In the genomic region with DNA sequence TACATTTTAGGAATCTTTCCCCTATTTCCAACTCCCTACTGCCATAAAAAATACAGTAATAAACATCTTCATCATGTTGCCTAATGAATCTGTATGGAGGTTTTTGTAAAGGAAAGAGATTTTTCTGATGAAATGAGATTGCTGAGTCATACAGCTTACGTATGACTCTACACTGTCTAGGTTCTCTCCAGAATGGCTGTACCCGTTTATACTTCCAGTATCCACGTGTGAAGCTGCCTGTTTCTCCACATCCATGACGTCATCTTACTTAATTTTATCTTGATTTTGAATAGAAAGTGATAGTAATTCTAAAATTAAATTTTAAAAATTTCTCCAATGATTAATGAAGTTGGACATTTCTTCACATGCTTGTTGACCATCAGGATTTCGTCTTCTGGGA, we compare ENCODE assay signal across 18 cellular contexts.
DNase-seq lines count a peak whose midpoint lies in the region; ATAC-seq and TF ChIP-seq lines count a peak whose summit lies in the region.
"Had no signal": no experiment of that assay in that cellular context is flagged by ENCODE, and none has a peak within 500 bp of the region (broad histone marks: within the 10 kb centered on the region; RNA-seq: fewer than 3 reads in every experiment).

No MANE protein-coding gene starts in this region.

- H3K36me3 ChIP-seq in PC-3 (ENCODE audit: low read depth, low read length) (no peaks in the 10 kb centered on the region), mesendoderm (ENCODE audit: control insufficient read depth, insufficient read depth, low read length) (no peaks in the 10 kb centered on the region)

- H3F3A ChIP-seq in PC-3 (ENCODE audit: low read length, unreplicated experiment), result no peaks in the 10 kb centered on the region

- peak overlapping the region; percentile 6 for H3K27ac Mint-ChIP-seq in chondrocyte (ENCODE audit: unreplicated experiment)
- H3K27ac Mint-ChIP-seq in T-cell, result no peak overlapping the region
- H3K27ac Mint-ChIP-seq: activated CD4-positive, alpha-beta T cell treated with anti-CD3 and anti-CD28 coated beads, Interleukin-2, amount 10 ng/mL, durations not matched to agents 7 days and 5 days; nephron; T-helper 2 cell treated with Interferon-gamma antibody and Interleukin-4, amounts not matched to agents 5 μg/mL and 100 μg/mL, for 36 hours had no signal

- H3K9ac ChIP-seq in PC-3 (ENCODE audit: low read length), result no peak overlapping the region
- no peak overlapping the region for H3K9ac ChIP-seq in mesendoderm (ENCODE audit: low read length)
- H3K9ac ChIP-seq: BLaER1 treated with 17β-estradiol and CSF1 and Interleukin-3, amounts not matched to agents 10 nM and 100 nM had no signal

- no peaks in the 10 kb centered on the region for H3K79me1 ChIP-seq in mesendoderm (ENCODE audit: low read length)

- no peaks in the 10 kb centered on the region for H3K9me2 ChIP-seq in PC-3 (replicated peaks; ENCODE audit: low read length)

- no peak overlapping the region for H2AFZ ChIP-seq in PC-3 (ENCODE audit: low read length)

- H3K27me3 ChIP-seq in PC-3 (ENCODE audit: low read length), result no peaks in the 10 kb centered on the region
- no peaks in the 10 kb centered on the region for H3K27me3 ChIP-seq in mesendoderm (ENCODE audit: insufficient read depth, low read length, poor library complexity)
- H3K27me3 ChIP-seq: BLaER1 treated with 17β-estradiol and CSF1 and Interleukin-3, amounts not matched to agents 10 nM and 100 nM; cardiac muscle cell had no signal

- H3K27me3 Mint-ChIP-seq in chondrocyte (ENCODE audit: low read depth) (no peaks in the 10 kb centered on the region), T-cell (peaks cover 24 to 34% of the 10 kb centered on the region in 2 donors)

- no CpG with 5 or more reads among the region's 5 CpGs for WGBS in mesendoderm (ENCODE audit: extremely low coverage, insufficient coverage, low lambda C conversion rate)

- no peak overlapping the region for H3K4ac ChIP-seq in mesendoderm (ENCODE audit: low read depth, low read length)

- no TSS peak for BruUV-seq in PC-3 (replicated peaks; lab: Mats Ljungman, UMichigan)

- POLR2A ChIA-PET in PC-3 (lab: Charles Lee; ENCODE audit: unreplicated experiment), result no interaction called here
- POLR2A ChIA-PET in T-cell (lab: Charles Lee), result interaction anchor here in 1 of 2 donors (0.6 kb wide), 1 partner anchor 113 kb away, joined by 4 read pairs; no protein-coding TSS in a partner anchor

- peak; percentile 66 for DNase-seq in ELR (ENCODE audit: low read depth)
- DNase-seq in PC-3, result peak; percentile 31
- no peak for DNase-seq in chondrocyte (ENCODE audit: low spot score)
- peak; percentile 1 for DNase-seq in mesendoderm
- no peak for DNase-seq in T-cell
- DNase-seq in Right ventricle myocardium superior, result no peak
- DNase-seq in SW 1271 (lab: John Stamatoyannopoulos, UW), result no peak
- DNase-seq: activated CD4-positive, alpha-beta T cell treated with anti-CD3 and anti-CD28 coated beads, Interleukin-2, amount 10 ng/mL, durations not matched to agents 7 days and 5 days; activated naive CD4-positive, alpha-beta T cell treated with anti-CD3 and anti-CD28 coated beads, Interleukin-2, amount 50 U/mL, for 16 hours; DMS79; effector CD4-positive, alpha-beta T cell; NCI-H2081; NCI-H748 treated with DMSO at 0.1 percent for 48 hours had no signal

- no peaks in the 10 kb centered on the region for H4K20me1 ChIP-seq in PC-3 (ENCODE audit: low read length)
- H4K20me1 ChIP-seq: BLaER1 treated with 17β-estradiol and CSF1 and Interleukin-3, amounts not matched to agents 10 nM and 100 nM had no signal

- H3K36me3 Mint-ChIP-seq in chondrocyte (ENCODE audit: low read depth), result peaks cover 27% of the 10 kb centered on the region
- no peaks in the 10 kb centered on the region for H3K36me3 Mint-ChIP-seq in T-cell

- H3K4me1 ChIP-seq in PC-3 (ENCODE audit: insufficient read depth, low read length), result no peaks in the 10 kb centered on the region
- no peaks in the 10 kb centered on the region for H3K4me1 ChIP-seq in mesendoderm (ENCODE audit: control insufficient read depth, low read depth, low read length)
- H3K4me1 ChIP-seq: BLaER1 treated with 17β-estradiol and CSF1 and Interleukin-3, amounts not matched to agents 10 nM and 100 nM had no signal

- H2AK5ac ChIP-seq in mesendoderm (ENCODE audit: low read length), result no peak overlapping the region

- H3K9me3 Mint-ChIP-seq in chondrocyte (ENCODE audit: low read depth) (no peaks in the 10 kb centered on the region), T-cell (no peaks in the 10 kb centered on the region)
- H3K9me3 Mint-ChIP-seq: activated CD4-positive, alpha-beta T cell treated with anti-CD3 and anti-CD28 coated beads, Interleukin-2, amount 10 ng/mL, durations not matched to agents 7 days and 5 days; T-helper 2 cell treated with Interferon-gamma antibody and Interleukin-4, amounts not matched to agents 5 μg/mL and 100 μg/mL, for 36 hours had no signal

- no peak overlapping the region for H3K4me2 ChIP-seq in PC-3 (ENCODE audit: low read length)
- no peak overlapping the region for H3K4me2 ChIP-seq in mesendoderm (ENCODE audit: low read length)
- H3K4me2 ChIP-seq: BLaER1 treated with 17β-estradiol and CSF1 and Interleukin-3, amounts not matched to agents 10 nM and 100 nM had no signal

- TF ChIP-seq CTCF in PC-3 (conservative IDR thresholded peaks at IDR 0.05; ENCODE audit: low read depth, low read length), result no peak
- no peak for TF ChIP-seq CTCF in chondrocyte (IDR thresholded peaks at IDR 0.05)

- H3K9me3 ChIP-seq in PC-3 (ENCODE audit: low read length), result no peaks in the 10 kb centered on the region

- H3K27ac ChIP-seq in PC-3 (ENCODE audit: low read length), result no peak overlapping the region
- no peak overlapping the region for H3K27ac ChIP-seq in mesendoderm (ENCODE audit: low read depth, low read length)
- H3K27ac ChIP-seq: BLaER1 treated with 17β-estradiol and CSF1 and Interleukin-3, amounts not matched to agents 10 nM and 100 nM; cardiac muscle cell had no signal

- no peak overlapping the region for H3K4me3 Mint-ChIP-seq in chondrocyte (ENCODE audit: unreplicated experiment)
- H3K4me3 Mint-ChIP-seq in T-cell, result no peak overlapping the region
- H3K4me3 Mint-ChIP-seq: activated CD4-positive, alpha-beta T cell treated with anti-CD3 and anti-CD28 coated beads, Interleukin-2, amount 10 ng/mL, durations not matched to agents 7 days and 5 days; nephron; T-helper 2 cell treated with Interferon-gamma antibody and Interleukin-4, amounts not matched to agents 5 μg/mL and 100 μg/mL, for 36 hours had no signal

- intact Hi-C loops in PC-3 (cut with micrococcal nuclease) (no loop called here), Right ventricle myocardium superior (cut with DNase I) (no loop called here)

- H3K23ac ChIP-seq in mesendoderm (ENCODE audit: low read length), result no peak overlapping the region

- no peak overlapping the region for H4K5ac ChIP-seq in mesendoderm (ENCODE audit: low read length)

- no peak overlapping the region for H3K56ac ChIP-seq in mesendoderm (ENCODE audit: low read length)

- H3K79me2 ChIP-seq in PC-3 (ENCODE audit: low read length) (no peaks in the 10 kb centered on the region), mesendoderm (ENCODE audit: control insufficient read depth, insufficient read depth, low read length) (no peaks in the 10 kb centered on the region)

- H3K18ac ChIP-seq in mesendoderm (ENCODE audit: low read length), result no peak overlapping the region

- ATAC-seq in PC-3, result no peak; the same call in 1 of the 2 replicates
- no peak for ATAC-seq in T-cell (replicated peaks in 1 of 4)
- no peak for ATAC-seq in GM18519 (IDR thresholded peaks at IDR 0.05; ENCODE audit: low FRiP score, unreplicated experiment)
- no peak for ATAC-seq in Right ventricle myocardium superior (ENCODE audit: poor library complexity)

- no peak overlapping the region for H4K8ac ChIP-seq in mesendoderm (ENCODE audit: low read depth, low read length)

- H2BK120ac ChIP-seq in mesendoderm (ENCODE audit: low read depth, low read length), result no peak overlapping the region

- no peak overlapping the region for H2BK5ac ChIP-seq in mesendoderm (ENCODE audit: low read length)

- no peak overlapping the region for H3K4me3 ChIP-seq in PC-3 (ENCODE audit: low read length)
- H3K4me3 ChIP-seq in mesendoderm (ENCODE audit: low read length), result no peak overlapping the region
- H3K4me3 ChIP-seq: BLaER1 treated with 17β-estradiol and CSF1 and Interleukin-3, amounts not matched to agents 10 nM and 100 nM; cardiac muscle cell had no signal

- CTCF ChIA-PET in PC-3 (lab: Charles Lee) (no interaction called here), T-cell (lab: Charles Lee) (no interaction called here)

- H2BK15ac ChIP-seq in mesendoderm (replicated peaks; ENCODE audit: low read depth), result no peak overlapping the region

- H3K4me1 Mint-ChIP-seq in chondrocyte (ENCODE audit: low read depth) (peaks cover 10% of the 10 kb centered on the region), T-cell (no peaks in the 10 kb centered on the region)
- H3K4me1 Mint-ChIP-seq: activated CD4-positive, alpha-beta T cell treated with anti-CD3 and anti-CD28 coated beads, Interleukin-2, amount 10 ng/mL, durations not matched to agents 7 days and 5 days; nephron had no signal

Comparison
In these comparisons a context has a peak if more than half of its experiments do, and no peak if none do; other contexts are left out.
1. DNase-seq: peak in ELR (single experiment), PC-3 (single experiment) and mesendoderm (single experiment); none in chondrocyte (single experiment), T-cell (0 of 34), Right ventricle myocardium superior (single experiment) and SW 1271 (0 of 2).